ENCODE assay signal across 23 cellular contexts in genomic region chr1:191912517-191912916, GRCh38.
DNase-seq lines count a peak whose midpoint lies in the region; ATAC-seq and TF ChIP-seq lines count a peak whose summit lies in the region.
"Had no signal": no experiment of that assay in that cellular context is flagged by ENCODE, and none has a peak within 500 bp of the region (broad histone marks: within the 10 kb centered on the region; RNA-seq: fewer than 3 reads in every experiment).

No MANE protein-coding gene starts in this region.

- DNase-seq in effector CD8-positive, alpha-beta T cell (lab: John Stamatoyannopoulos, UW), result no peak
- DNase-seq in GM10266 (ENCODE audit: extremely low spot score), result no peak
- DNase-seq: 8988T; activated CD4-positive, alpha-beta memory T cell treated with anti-CD3 and anti-CD28 coated beads, Interleukin-2, amount 10 ng/mL, durations not matched to agents 7 days and 5 days; activated naive CD8-positive, alpha-beta T cell treated with anti-CD3 and anti-CD28 coated beads, Interleukin-2, amount 10 ng/mL, durations not matched to agents 7 days and 5 days; activated T-cell treated with anti-CD3 and anti-CD28 coated beads, Interleukin-2, amount 50 U/mL, for 48 hours; dermis blood vessel endothelial cell; erythroblast; gastrocnemius medialis; GF-D8; NCI-H187 treated with DMSO at 0.1 percent for 48 hours; NCI-H510A treated with DMSO at 0.1 percent for 48 hours; stimulated activated CD4-positive, alpha-beta T cell treated with anti-CD3 and anti-CD28 coated beads, Interleukin-15, amount 100 ng/mL, for 24 hours; stimulated activated naive CD4-positive, alpha-beta T cell; T-cell; trophoblast cell had no signal

- no peak for TF ChIP-seq CTCF in GM10266 (IDR thresholded peaks at IDR 0.05; ENCODE audit: control insufficient read depth, insufficient read depth, low read depth, missing control alignments)

- ATAC-seq in GM18502 (IDR thresholded peaks at IDR 0.05; ENCODE audit: poor library complexity, unreplicated experiment) (peak; percentile 67), GM19438 (IDR thresholded peaks at IDR 0.05; ENCODE audit: low read depth, unreplicated experiment) (peak; percentile 64), HG02678 (IDR thresholded peaks at IDR 0.05; ENCODE audit: unreplicated experiment) (peak; percentile 48), HG03342 (IDR thresholded peaks at IDR 0.05; ENCODE audit: unreplicated experiment) (peak; percentile 75), GM19324 (IDR thresholded peaks at IDR 0.05; ENCODE audit: low FRiP score, unreplicated experiment) (no peak), GM19328 (IDR thresholded peaks at IDR 0.05; ENCODE audit: unreplicated experiment) (no peak)
- ATAC-seq: gastrocnemius medialis, Right ventricle myocardium inferior, T-cell had no signal

Comparison
In these comparisons a context has a peak if more than half of its experiments do, and no peak if none do; other contexts are left out.
1. ATAC-seq: peak in GM18502 (single experiment), GM19438 (single experiment), HG02678 (single experiment) and HG03342 (single experiment); none in GM19324 (single experiment) and GM19328 (single experiment).